In genomic region chr14:95273041-95273978, GRCh38 we compare ENCODE assay signal across 1 cellular context.
TF ChIP-seq lines count a peak whose summit lies in the region.

No MANE protein-coding gene starts in this region.

TF ChIP-seq in HepG2, 621 proteins besides CTCF, POLR2A, EP300 and RAD21 (continued from another document and continues in another):
- TF ChIP-seq ZHX2 (IDR thresholded peaks at IDR 0.05; ENCODE audit: low read depth) (no peak), ZHX2 (CRISPR knock-in tag; IDR thresholded peaks at IDR 0.05; ENCODE audit: borderline replicate concordance) (no peak), ZNF33B (CRISPR knock-in tag; IDR thresholded peaks at IDR 0.05) (no peak), SOX6 (IDR thresholded peaks at IDR 0.05) (no peak), SOX6 (CRISPR knock-in tag; IDR thresholded peaks at IDR 0.05) (peak; percentile 85), CREM (IDR thresholded peaks at IDR 0.05) (peak; percentile 60; the same call in 1 of the 2 replicates), CREM (CRISPR knock-in tag; IDR thresholded peaks at IDR 0.05) (no peak), SMYD3 (CRISPR knock-in tag; IDR thresholded peaks at IDR 0.05) (0 out of 2 replicates have a peak, but pooled peaks have one; percentile 29), HNF1A (IDR thresholded peaks at IDR 0.05; ENCODE audit: low read depth) (no peak), HNF1A (CRISPR knock-in tag; IDR thresholded peaks at IDR 0.05; ENCODE audit: borderline replicate concordance) (peak; percentile 65; the same call in 1 of the 2 replicates), POGZ (CRISPR knock-in tag; IDR thresholded peaks at IDR 0.05) (peak; percentile 34; the same call in 1 of the 2 replicates), MBNL3 (CRISPR knock-in tag; conservative IDR thresholded peaks at IDR 0.05) (no peak), KDM5B (CRISPR knock-in tag; IDR thresholded peaks at IDR 0.05; ENCODE audit: borderline replicate concordance) (0 out of 2 replicates have a peak, but pooled peaks have one; percentile 37), RXRB (CRISPR knock-in tag; IDR thresholded peaks at IDR 0.05; ENCODE audit: borderline replicate concordance) (peak; percentile 83), NR3C1 (CRISPR knock-in tag; IDR thresholded peaks at IDR 0.05) (no peak), ZZZ3 (CRISPR knock-in tag; IDR thresholded peaks at IDR 0.05; ENCODE audit: borderline replicate concordance) (0 out of 2 replicates have a peak, but pooled peaks have one; percentile 42), FOSL2 (CRISPR knock-in tag; IDR thresholded peaks at IDR 0.05) (peak; percentile 69), MIER3 (CRISPR knock-in tag; IDR thresholded peaks at IDR 0.05; ENCODE audit: borderline replicate concordance) (peak; percentile 45; the same call in 1 of the 2 replicates), ZNF660 (CRISPR knock-in tag; IDR thresholded peaks at IDR 0.05; ENCODE audit: borderline replicate concordance, low read depth) (no peak), CEBPZ (IDR thresholded peaks at IDR 0.05; ENCODE audit: low read length) (no peak), KMT2A (CRISPR knock-in tag; IDR thresholded peaks at IDR 0.05) (no peak), MEIS2 (CRISPR knock-in tag; IDR thresholded peaks at IDR 0.05) (0 out of 2 replicates have a peak, but pooled peaks have one; percentile 33), SPEN (CRISPR knock-in tag; IDR thresholded peaks at IDR 0.05; ENCODE audit: low read depth) (no peak), ZNF703 (CRISPR knock-in tag; IDR thresholded peaks at IDR 0.05; ENCODE audit: borderline replicate concordance) (0 out of 2 replicates have a peak, but pooled peaks have one; percentile 21), FOXK1 (CRISPR knock-in tag; IDR thresholded peaks at IDR 0.05; ENCODE audit: borderline replicate concordance, low read depth) (peak; percentile 31; the same call in 1 of the 2 replicates), STAT5B (CRISPR knock-in tag; IDR thresholded peaks at IDR 0.05) (no peak), REPIN1 (CRISPR knock-in tag; IDR thresholded peaks at IDR 0.05; ENCODE audit: borderline replicate concordance, low read depth) (peak; percentile 25; the same call in 1 of the 2 replicates), GFI1 (CRISPR knock-in tag; IDR thresholded peaks at IDR 0.05; ENCODE audit: borderline replicate concordance) (peak; percentile 59; the same call in 1 of the 2 replicates), TERF1 (CRISPR knock-in tag; IDR thresholded peaks at IDR 0.05) (no peak), IRF1 (CRISPR knock-in tag; IDR thresholded peaks at IDR 0.05; ENCODE audit: low read depth) (no peak), AGO1 (IDR thresholded peaks at IDR 0.05; ENCODE audit: low read depth, low read length, poor library complexity, severe bottlenecking) (no peak), ELF3 (CRISPR knock-in tag; IDR thresholded peaks at IDR 0.05) (peak; percentile 68; the same call in 1 of the 2 replicates), PBX2 (CRISPR knock-in tag; IDR thresholded peaks at IDR 0.05) (no peak), ZBTB38 (CRISPR knock-in tag; IDR thresholded peaks at IDR 0.05) (no peak), SALL1 (CRISPR knock-in tag; IDR thresholded peaks at IDR 0.05) (peak; percentile 67), GATAD1 (CRISPR knock-in tag; IDR thresholded peaks at IDR 0.05) (0 out of 2 replicates have a peak, but pooled peaks have one; percentile 12), NR2C2 (CRISPR knock-in tag; IDR thresholded peaks at IDR 0.05; ENCODE audit: borderline replicate concordance) (peak; percentile 57; the same call in 1 of the 2 replicates), ZNF672 (CRISPR knock-in tag; IDR thresholded peaks at IDR 0.05) (no peak), HINFP (CRISPR knock-in tag; IDR thresholded peaks at IDR 0.05; ENCODE audit: low read depth) (peak; percentile 48; the same call in 1 of the 2 replicates), TEAD3 (CRISPR knock-in tag; optimal IDR thresholded peaks at IDR 0.05; ENCODE audit: borderline replicate concordance) (peak; percentile 30), ZNF296 (CRISPR knock-in tag; conservative IDR thresholded peaks at IDR 0.05) (no peak), ZNF746 (CRISPR knock-in tag; IDR thresholded peaks at IDR 0.05) (peak; percentile 85), ZBTB34 (CRISPR knock-in tag; IDR thresholded peaks at IDR 0.05) (0 out of 2 replicates have a peak, but pooled peaks have one; percentile 17)
